27 cellular contexts compared by ENCODE assay signal in the genomic region with DNA sequence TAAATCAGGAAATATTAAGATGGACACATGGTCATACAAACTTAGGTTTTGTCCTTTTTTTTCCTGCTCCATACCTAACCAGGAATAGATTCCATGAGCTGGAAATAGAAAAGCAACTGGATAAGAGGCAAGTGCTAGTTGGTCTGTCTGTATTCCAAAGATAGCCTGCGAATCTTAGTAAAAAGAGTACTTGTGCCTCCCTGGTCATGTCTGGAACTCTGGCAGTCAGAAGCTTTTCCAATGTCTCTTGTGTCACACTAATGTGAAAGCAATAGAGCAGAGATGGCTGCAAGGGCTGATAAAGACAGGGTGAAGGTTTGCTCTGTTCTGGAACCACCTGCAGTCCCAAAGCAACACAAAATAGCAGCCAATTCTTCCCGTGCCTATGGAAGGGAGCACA.
"Had no signal": no experiment of that assay in that cellular context is flagged by ENCODE, and none has a peak within 500 bp of the region (broad histone marks: within the 10 kb centered on the region; RNA-seq: fewer than 3 reads in every experiment).

No MANE protein-coding gene starts in this region.

- H3K36me3 ChIP-seq: breast epithelium, Peyer's patch had no signal

- DNase-seq: activated CD4-positive, alpha-beta T cell treated with anti-CD3 and anti-CD28 coated beads for 48 hours; activated CD4-positive, alpha-beta T cell treated with anti-CD3 and anti-CD28 coated beads, Interleukin-2, amount 50 U/mL, for 4 hours; activated CD4-positive, CD25-positive, alpha-beta regulatory T cell treated with anti-CD3 and anti-CD28 coated beads, Interleukin-2, amount 50 U/mL, for 72 hours; activated CD8-positive, alpha-beta memory T cell treated with anti-CD3 and anti-CD28 coated beads, Interleukin-2, amount 50 U/mL, for 48 hours; activated CD8-positive, alpha-beta T cell treated with anti-CD3 and anti-CD28 coated beads, Interleukin-2, amount 10 ng/mL, durations not matched to agents 7 days and 5 days; activated effector memory CD4-positive, alpha-beta T cell treated with Interleukin-2 at 50 U/mL for 16 hours; activated naive CD4-positive, alpha-beta T cell; activated T-cell treated with anti-CD3 and anti-CD28 coated beads, Interleukin-2, amount 50 U/mL, for 24 hours; aorta; KBM-7; NCI-H1048; NCI-H146; NCI-H187 treated with DMSO at 0.1 percent for 48 hours; NCI-H2081 treated with DMSO at 0.1 percent for 48 hours; NCI-H2171 treated with DMSO at 0.1 percent for 48 hours; NCI-H345; NCI-H510A treated with DMSO at 0.1 percent for 48 hours; Peyer's patch; SHP77 treated with DMSO at 0.1 percent for 48 hours; T-helper 17 cell; T-helper 9 cell had no signal

- H3K27me3 Mint-ChIP-seq: activated naive CD4-positive, alpha-beta T cell treated with anti-CD3 and anti-CD28 coated beads, Interleukin-2, amount 50 U/mL, for 24 hours; activated T-cell treated with anti-CD3 and anti-CD28 coated beads, Interleukin-2, amount 50 U/mL, for 24 hours; central memory CD8-positive, alpha-beta T cell; T-helper 17 cell had no signal

- ATAC-seq: activated CD8-positive, alpha-beta T cell treated with anti-CD3 and anti-CD28 coated beads, Interleukin-2, amount 10 ng/mL, durations not matched to agents 7 days and 5 days; T-helper 17 cell; WTC11 had no signal

- H3K9me3 ChIP-seq: breast epithelium, Peyer's patch had no signal

- H3K27ac Mint-ChIP-seq: activated CD8-positive, alpha-beta T cell treated with anti-CD3 and anti-CD28 coated beads, Interleukin-2, amount 10 ng/mL, durations not matched to agents 7 days and 5 days; activated naive CD4-positive, alpha-beta T cell treated with anti-CD3 and anti-CD28 coated beads, Interleukin-2, amount 50 U/mL, for 24 hours; activated T-cell treated with anti-CD3 and anti-CD28 coated beads, Interleukin-2, amount 50 U/mL, for 24 hours; activated T-helper 1 cell treated with anti-CD3 and anti-CD28 coated beads, Interleukin-12 subunit alpha, Interleukin-12 subunit beta, Interleukin-2, Interleukin-4 antibody, amounts not matched to agents 30 ng/mL and 10 ng/mL and 1 ng/mL, durations not matched to agents 14 hours and 24 hours and 36 hours; T-helper 17 cell; WTC11 had no signal

- H3K27ac ChIP-seq: breast epithelium, Peyer's patch, RWPE1 had no signal

- H3K36me3 Mint-ChIP-seq: activated naive CD4-positive, alpha-beta T cell treated with anti-CD3 and anti-CD28 coated beads, Interleukin-2, amount 50 U/mL, for 24 hours; WTC11 had no signal

- H3K9me3 Mint-ChIP-seq: activated T-helper 1 cell treated with anti-CD3 and anti-CD28 coated beads, Interleukin-12 subunit alpha, Interleukin-12 subunit beta, Interleukin-2, Interleukin-4 antibody, amounts not matched to agents 30 ng/mL and 10 ng/mL and 1 ng/mL, durations not matched to agents 14 hours and 24 hours and 36 hours; WTC11 had no signal

- H3K4me3 Mint-ChIP-seq: activated CD8-positive, alpha-beta T cell treated with anti-CD3 and anti-CD28 coated beads, Interleukin-2, amount 10 ng/mL, durations not matched to agents 7 days and 5 days; activated naive CD4-positive, alpha-beta T cell treated with anti-CD3 and anti-CD28 coated beads, Interleukin-2, amount 50 U/mL, for 24 hours; activated T-cell treated with anti-CD3 and anti-CD28 coated beads, Interleukin-2, amount 50 U/mL, for 24 hours; activated T-helper 1 cell treated with anti-CD3 and anti-CD28 coated beads, Interleukin-12 subunit alpha, Interleukin-12 subunit beta, Interleukin-2, Interleukin-4 antibody, amounts not matched to agents 30 ng/mL and 10 ng/mL and 1 ng/mL, durations not matched to agents 14 hours and 24 hours and 36 hours; central memory CD8-positive, alpha-beta T cell; T-helper 17 cell; WTC11 had no signal

- H3K4me1 Mint-ChIP-seq: activated naive CD4-positive, alpha-beta T cell treated with anti-CD3 and anti-CD28 coated beads, Interleukin-2, amount 50 U/mL, for 24 hours; central memory CD8-positive, alpha-beta T cell; T-helper 17 cell; WTC11 had no signal

- H3K4me3 ChIP-seq: breast epithelium, Peyer's patch had no signal

- H3K27me3 ChIP-seq: breast epithelium, Peyer's patch had no signal

- H3K4me1 ChIP-seq: breast epithelium, Peyer's patch had no signal
